In the genomic region with DNA sequence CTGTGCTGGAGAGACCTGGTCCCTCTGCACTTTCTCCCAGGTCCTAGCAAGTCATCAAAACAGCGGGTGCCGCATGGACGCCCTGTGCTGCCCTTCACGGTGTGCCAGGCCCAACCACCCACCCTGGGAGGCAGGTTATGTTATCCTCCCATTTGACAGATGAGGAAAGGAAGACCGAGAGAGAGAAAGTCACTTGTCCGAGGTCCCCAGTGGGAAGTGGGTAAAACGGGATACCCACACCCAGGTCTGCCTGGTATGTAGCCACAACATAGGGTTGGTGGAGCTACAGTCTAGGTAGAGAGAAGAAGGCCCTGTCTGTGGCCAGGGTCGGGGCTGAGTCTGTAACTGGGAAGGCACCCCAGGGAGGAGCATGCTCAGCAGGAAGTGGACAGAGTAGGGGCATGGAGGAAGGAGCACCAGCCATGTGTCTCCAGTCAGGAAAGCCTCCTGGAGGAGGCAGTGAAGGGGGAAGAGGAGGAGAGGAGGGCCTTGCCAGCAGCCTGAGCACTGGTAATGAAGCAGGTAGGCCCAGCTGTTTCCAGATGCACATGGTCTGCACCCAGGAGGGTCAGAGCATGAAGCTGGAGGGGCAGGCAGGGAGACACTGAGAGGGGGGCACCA, we compare ENCODE assay signal across 13 cellular contexts.
DNase-seq lines count a peak whose midpoint lies in the region; ATAC-seq, FAIRE-seq and TF ChIP-seq lines count a peak whose summit lies in the region.
"Had no signal": no experiment of that assay in that cellular context is flagged by ENCODE, and none has a peak within 500 bp of the region (broad histone marks: within the 10 kb centered on the region; RNA-seq: fewer than 3 reads in every experiment).

No MANE protein-coding gene starts in this region.

- H3K9me3 ChIP-seq in A549 (no peaks in the 10 kb centered on the region), DOHH2 (ENCODE audit: control insufficient read depth, insufficient read depth, low read length) (no peaks in the 10 kb centered on the region), thyroid gland (no peaks in the 10 kb centered on the region)

- peaks cover 58 to 93% (median 91%) of the 10 kb centered on the region in 4 donors for H3K4me1 Mint-ChIP-seq in naive thymus-derived CD8-positive, alpha-beta T cell

- POLR2A ChIA-PET in A549 (lab: Yijun Ruan, JAX) = interaction anchor here (1.4 kb wide), 1 partner anchor 99 kb away, joined by 5 read pairs; a partner anchor contains a TSS
- POLR2A ChIA-PET in naive thymus-derived CD8-positive, alpha-beta T cell (lab: Charles Lee) = interaction anchor here (0.7 to 32.7 kb wide), 8 partner anchors 7 to 429 kb away, joined by 3 to 2148 read pairs (median 24); a partner anchor contains a TSS

- TF ChIP-seq POLR2A in A549 (IDR thresholded peaks at IDR 0.05; ENCODE audit: low read length) (no peak), thyroid gland (IDR thresholded peaks at IDR 0.05) (no peak)

- peaks cover 28% of the 10 kb centered on the region for H3K4me1 ChIP-seq in A549
- H3K4me1 ChIP-seq in DOHH2 (ENCODE audit: control insufficient read depth, low read length) = peaks cover 93% of the 10 kb centered on the region
- H3K4me1 ChIP-seq in thyroid gland = peaks cover 0 to 38% of the 10 kb centered on the region in 2 donors

- H3F3A ChIP-seq in DOHH2 (ENCODE audit: control insufficient read depth, insufficient read depth) = peaks cover 20% of the 10 kb centered on the region

- no peaks in the 10 kb centered on the region for H4K20me1 ChIP-seq in DOHH2 (ENCODE audit: control insufficient read depth, insufficient read depth, low read depth, low read length)

- intact Hi-C loops in thyroid gland (cut with DNase I) = no loop called here

- H3K36me3 ChIP-seq in DOHH2 (ENCODE audit: control insufficient read depth, low read length) = no peaks in the 10 kb centered on the region
- H3K36me3 ChIP-seq in thyroid gland = no peaks in the 10 kb centered on the region

- no peaks in the 10 kb centered on the region for H3K9me3 Mint-ChIP-seq in naive thymus-derived CD8-positive, alpha-beta T cell

- TF ChIP-seq CTCF in A549 (IDR thresholded peaks at IDR 0.05) (no peak), DOHH2 (IDR thresholded peaks at IDR 0.05; ENCODE audit: low read depth, low read length, poor library complexity, severe bottlenecking) (no peak), thyroid gland (IDR thresholded peaks at IDR 0.05) (no peak)

- ATAC-seq in A549 (no peak), HG02973 (IDR thresholded peaks at IDR 0.05; ENCODE audit: unreplicated experiment) (no peak)
- no peak for ATAC-seq in naive thymus-derived CD8-positive, alpha-beta T cell

- peak overlapping the region; percentile 37 to 90 (median 69) for H3K4me3 Mint-ChIP-seq in naive thymus-derived CD8-positive, alpha-beta T cell

- DNase-seq in A549 (ENCODE audit: low read depth in 1 of 2, low spot score in 1 of 2) (no peak), ecto neural progenitor cell (ENCODE audit: low spot score) (no peak), urothelium cell line (ENCODE audit: low spot score) (no peak), thyroid gland (no peak)
- DNase-seq in naive thymus-derived CD8-positive, alpha-beta T cell = no peak
- DNase-seq: effector CD4-positive, alpha-beta T cell had no signal

- peak overlapping the region; percentile 96 to 100 (median 100) for H3K27ac Mint-ChIP-seq in naive thymus-derived CD8-positive, alpha-beta T cell

- H3K4me3 ChIP-seq in A549 (no peak overlapping the region), DOHH2 (ENCODE audit: low read length) (no peak overlapping the region), thyroid gland (replicated peaks in 1 of 3) (no peak overlapping the region)
- H3K4me3 ChIP-seq: hepatocyte had no signal

- H3K4me2 ChIP-seq in A549 (no peak overlapping the region), DOHH2 (ENCODE audit: low read length) (peak overlapping the region; percentile 26)
- H3K4me2 ChIP-seq: hepatocyte, KMS-11 had no signal

- TF ChIP-seq RAD21 in A549 (conservative IDR thresholded peaks at IDR 0.05 in 1 of 2, IDR thresholded peaks at IDR 0.05 in 1 of 2) = no peak

- no peaks in the 10 kb centered on the region for H3K9me2 ChIP-seq in DOHH2 (replicated peaks; ENCODE audit: control insufficient read depth, low read length)

- H3K27ac ChIP-seq in A549 (peak overlapping the region; percentile 75 to 86; a peak in 4 of 6 replicates), DOHH2 (ENCODE audit: low read depth, low read length) (peak overlapping the region; percentile 98; the same call in 1 of the 2 replicates), adipose tissue (ENCODE audit: low read depth, low read length) (peak overlapping the region; percentile 20), thyroid gland (no peak overlapping the region)
- H3K27ac ChIP-seq: C4-2B, hepatocyte, KMS-11 had no signal

- H3K27me3 ChIP-seq in DOHH2 (ENCODE audit: control insufficient read depth, low read length) (no peaks in the 10 kb centered on the region), thyroid gland (no peaks in the 10 kb centered on the region)
- H3K27me3 ChIP-seq: hepatocyte had no signal

- H3K79me2 ChIP-seq in DOHH2 (ENCODE audit: control insufficient read depth, low read length) = no peaks in the 10 kb centered on the region
- H3K79me2 ChIP-seq: hepatocyte had no signal

- CTCF ChIA-PET in A549 (lab: Yijun Ruan, JAX) = interaction anchor here (0.7 to 8.7 kb wide), 26 partner anchors 9 to 357 kb away, joined by 3 to 76 read pairs (median 4); a partner anchor contains a TSS

- FAIRE-seq in A549 (lab: Jason Lieb, UNC) (no peak), urothelium cell line (lab: Jason Lieb, UNC) (no peak)
- FAIRE-seq: TTC549 had no signal

- H3K27me3 Mint-ChIP-seq in naive thymus-derived CD8-positive, alpha-beta T cell = no peaks in the 10 kb centered on the region

- 92% methylated on average over 8 of the region's 8 CpGs for WGBS in A549 (ENCODE audit: missing lambda C conversion rate)
- 61 to 86% (median 72%) methylated on average over 8 of the region's 8 CpGs for WGBS in adipose tissue, 3 donors
- 82 to 93% methylated on average over 8 of the region's 8 CpGs for WGBS in thyroid gland, 2 donors

- no peak for TF ChIP-seq EP300 in A549 (IDR thresholded peaks at IDR 0.05)

- H3K36me3 Mint-ChIP-seq in naive thymus-derived CD8-positive, alpha-beta T cell = no peaks in the 10 kb centered on the region

TF ChIP-seq in A549, 52 proteins besides CTCF, POLR2A, EP300 and RAD21 (continues in another document):
- no peak for TF ChIP-seq CEBPB (IDR thresholded peaks at IDR 0.05)
- TF ChIP-seq JUNB (IDR thresholded peaks at IDR 0.05) = no peak
- TF ChIP-seq, protein P1, sequence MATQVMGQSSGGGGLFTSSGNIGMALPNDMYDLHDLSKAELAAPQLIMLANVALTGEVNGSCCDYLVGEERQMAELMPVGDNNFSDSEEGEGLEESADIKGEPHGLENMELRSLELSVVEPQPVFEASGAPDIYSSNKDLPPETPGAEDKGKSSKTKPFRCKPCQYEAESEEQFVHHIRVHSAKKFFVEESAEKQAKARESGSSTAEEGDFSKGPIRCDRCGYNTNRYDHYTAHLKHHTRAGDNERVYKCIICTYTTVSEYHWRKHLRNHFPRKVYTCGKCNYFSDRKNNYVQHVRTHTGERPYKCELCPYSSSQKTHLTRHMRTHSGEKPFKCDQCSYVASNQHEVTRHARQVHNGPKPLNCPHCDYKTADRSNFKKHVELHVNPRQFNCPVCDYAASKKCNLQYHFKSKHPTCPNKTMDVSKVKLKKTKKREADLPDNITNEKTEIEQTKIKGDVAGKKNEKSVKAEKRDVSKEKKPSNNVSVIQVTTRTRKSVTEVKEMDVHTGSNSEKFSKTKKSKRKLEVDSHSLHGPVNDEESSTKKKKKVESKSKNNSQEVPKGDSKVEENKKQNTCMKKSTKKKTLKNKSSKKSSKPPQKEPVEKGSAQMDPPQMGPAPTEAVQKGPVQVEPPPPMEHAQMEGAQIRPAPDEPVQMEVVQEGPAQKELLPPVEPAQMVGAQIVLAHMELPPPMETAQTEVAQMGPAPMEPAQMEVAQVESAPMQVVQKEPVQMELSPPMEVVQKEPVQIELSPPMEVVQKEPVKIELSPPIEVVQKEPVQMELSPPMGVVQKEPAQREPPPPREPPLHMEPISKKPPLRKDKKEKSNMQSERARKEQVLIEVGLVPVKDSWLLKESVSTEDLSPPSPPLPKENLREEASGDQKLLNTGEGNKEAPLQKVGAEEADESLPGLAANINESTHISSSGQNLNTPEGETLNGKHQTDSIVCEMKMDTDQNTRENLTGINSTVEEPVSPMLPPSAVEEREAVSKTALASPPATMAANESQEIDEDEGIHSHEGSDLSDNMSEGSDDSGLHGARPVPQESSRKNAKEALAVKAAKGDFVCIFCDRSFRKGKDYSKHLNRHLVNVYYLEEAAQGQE (IDR thresholded peaks at IDR 0.05) = no peak
- no peak for TF ChIP-seq JUN (IDR thresholded peaks at IDR 0.05)
- no peak for TF ChIP-seq CHD2 (IDR thresholded peaks at IDR 0.05; ENCODE audit: low read length, partially characterized antibody)
- TF ChIP-seq, protein P2, sequence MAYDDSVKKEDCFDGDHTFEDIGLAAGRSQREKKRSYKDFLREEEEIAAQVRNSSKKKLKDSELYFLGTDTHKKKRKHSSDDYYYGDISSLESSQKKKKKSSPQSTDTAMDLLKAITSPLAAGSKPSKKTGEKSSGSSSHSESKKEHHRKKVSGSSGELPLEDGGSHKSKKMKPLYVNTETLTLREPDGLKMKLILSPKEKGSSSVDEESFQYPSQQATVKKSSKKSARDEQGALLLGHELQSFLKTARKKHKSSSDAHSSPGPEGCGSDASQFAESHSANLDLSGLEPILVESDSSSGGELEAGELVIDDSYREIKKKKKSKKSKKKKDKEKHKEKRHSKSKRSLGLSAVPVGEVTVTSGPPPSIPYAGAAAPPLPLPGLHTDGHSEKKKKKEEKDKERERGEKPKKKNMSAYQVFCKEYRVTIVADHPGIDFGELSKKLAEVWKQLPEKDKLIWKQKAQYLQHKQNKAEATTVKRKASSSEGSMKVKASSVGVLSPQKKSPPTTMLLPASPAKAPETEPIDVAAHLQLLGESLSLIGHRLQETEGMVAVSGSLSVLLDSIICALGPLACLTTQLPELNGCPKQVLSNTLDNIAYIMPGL (CRISPR knock-in tag; IDR thresholded peaks at IDR 0.05; ENCODE audit: borderline replicate concordance) = no peak
- TF ChIP-seq NR3C1 (IDR thresholded peaks at IDR 0.05) = no peak
- TF ChIP-seq NPAS2 (CRISPR knock-in tag; IDR thresholded peaks at IDR 0.05; ENCODE audit: borderline replicate concordance) = no peak
- TF ChIP-seq, protein P3, sequence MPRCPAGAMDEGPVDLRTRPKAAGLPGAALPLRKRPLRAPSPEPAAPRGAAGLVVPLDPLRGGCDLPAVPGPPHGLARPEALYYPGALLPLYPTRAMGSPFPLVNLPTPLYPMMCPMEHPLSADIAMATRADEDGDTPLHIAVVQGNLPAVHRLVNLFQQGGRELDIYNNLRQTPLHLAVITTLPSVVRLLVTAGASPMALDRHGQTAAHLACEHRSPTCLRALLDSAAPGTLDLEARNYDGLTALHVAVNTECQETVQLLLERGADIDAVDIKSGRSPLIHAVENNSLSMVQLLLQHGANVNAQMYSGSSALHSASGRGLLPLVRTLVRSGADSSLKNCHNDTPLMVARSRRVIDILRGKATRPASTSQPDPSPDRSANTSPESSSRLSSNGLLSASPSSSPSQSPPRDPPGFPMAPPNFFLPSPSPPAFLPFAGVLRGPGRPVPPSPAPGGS (IDR thresholded peaks at IDR 0.05) = no peak
- no peak for TF ChIP-seq PHF8 (IDR thresholded peaks at IDR 0.05; ENCODE audit: borderline replicate concordance, low read depth)

Comparison
In these comparisons a context has a peak if more than half of its experiments do, and no peak if none do; other contexts are left out.
1. H3K27ac ChIP-seq: peak in A549 (2 of 2), DOHH2 (single experiment) and adipose tissue (single experiment); none in thyroid gland (0 of 3).